In the genomic region with DNA sequence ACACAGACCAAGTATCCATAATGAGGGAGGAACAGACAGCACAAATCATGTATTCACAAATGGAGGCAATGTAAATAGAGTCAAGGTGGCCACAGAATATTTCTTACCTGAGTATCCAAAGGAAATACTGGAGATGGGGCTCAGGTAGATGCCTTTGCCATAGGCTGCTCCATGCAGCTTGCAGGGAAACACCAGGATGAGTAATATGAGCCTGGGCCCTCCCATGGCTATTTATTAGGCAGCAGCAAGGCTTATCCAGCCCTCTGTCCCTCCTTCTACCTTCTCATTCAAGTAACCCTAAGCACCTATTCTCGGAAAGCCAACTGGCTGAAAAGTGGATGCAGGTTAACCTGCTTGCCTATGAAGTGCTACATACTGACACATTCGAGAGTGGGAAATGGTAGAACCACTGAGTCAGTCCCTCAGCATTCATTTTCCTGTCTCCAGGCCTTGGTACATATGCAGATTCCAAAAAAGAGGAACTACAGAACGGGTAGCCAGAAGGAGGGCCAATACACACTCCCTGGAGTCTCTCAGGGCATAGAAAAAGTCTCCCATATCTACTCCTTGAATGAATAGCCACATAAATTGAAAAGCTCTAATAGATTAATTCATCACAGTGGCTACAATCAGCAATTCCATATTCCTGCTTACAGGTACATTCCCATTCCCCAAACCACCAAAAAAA, we compare ENCODE assay signal across 18 cellular contexts. TPM values are rescaled to one million over a fixed set of nuclear protein-coding genes. Genes with fewer than 3 reads are reported as not detected.
DNase-seq lines count a peak whose midpoint lies in the region; ATAC-seq and TF ChIP-seq lines count a peak whose summit lies in the region.
"Had no signal": no experiment of that assay in that cellular context is flagged by ENCODE, and none has a peak within 500 bp of the region (broad histone marks: within the 10 kb centered on the region; RNA-seq: fewer than 3 reads in every experiment).

No MANE protein-coding gene starts in this region.

- H3K27me3 Mint-ChIP-seq in activated CD4-positive, alpha-beta memory T cell treated with anti-CD3 and anti-CD28 coated beads for 36 hours = no peaks in the 10 kb centered on the region
- no peaks in the 10 kb centered on the region for H3K27me3 Mint-ChIP-seq in activated CD4-positive, alpha-beta memory T cell treated with anti-CD3 and anti-CD28 coated beads, Interleukin-2, amount 10 ng/mL, durations not matched to agents 7 days and 5 days
- H3K27me3 Mint-ChIP-seq in activated T-helper 17 cell treated with anti-CD3 and anti-CD28 coated beads, Interleukin-2, amount 50 U/mL, for 72 hours = no peaks in the 10 kb centered on the region
- H3K27me3 Mint-ChIP-seq: CD8-positive, alpha-beta memory T cell had no signal

- H3K36me3 ChIP-seq in left lung = peaks cover 0 to 94% of the 10 kb centered on the region in 2 donors
- H3K36me3 ChIP-seq in heart right ventricle = peaks cover 0 to 100% (median 57%) of the 10 kb centered on the region in 9 donors

- H3K4me3 ChIP-seq in left lung = no peak overlapping the region
- no peak overlapping the region for H3K4me3 ChIP-seq in heart right ventricle
- H3K4me3 ChIP-seq: GM12878, GM23338, SJSA1 had no signal

- no peaks in the 10 kb centered on the region for H3K27me3 ChIP-seq in left lung
- H3K27me3 ChIP-seq in heart right ventricle = no peaks in the 10 kb centered on the region
- H3K27me3 ChIP-seq: BE2C, SJSA1 had no signal

- H3K4me1 ChIP-seq in left lung = peaks cover 0 to 8% of the 10 kb centered on the region in 2 donors
- peaks cover 0 to 5% (median 0%) of the 10 kb centered on the region in 9 donors for H3K4me1 ChIP-seq in heart right ventricle
- H3K4me1 ChIP-seq: BE2C, SJSA1 had no signal

- no peak for ATAC-seq in activated T-helper 17 cell treated with anti-CD3 and anti-CD28 coated beads, Interleukin-2, amount 50 U/mL, for 72 hours (replicated peaks)
- ATAC-seq in left lung (peak; percentile 24), heart right ventricle (no peak)
- ATAC-seq: GM12878, GM23338 had no signal

- H3K27ac Mint-ChIP-seq in activated CD4-positive, alpha-beta memory T cell treated with anti-CD3 and anti-CD28 coated beads for 36 hours = peak overlapping the region; percentile 35
- no peak overlapping the region for H3K27ac Mint-ChIP-seq in activated CD4-positive, alpha-beta memory T cell treated with anti-CD3 and anti-CD28 coated beads, Interleukin-2, amount 10 ng/mL, durations not matched to agents 7 days and 5 days
- H3K27ac Mint-ChIP-seq in activated T-helper 17 cell treated with anti-CD3 and anti-CD28 coated beads, Interleukin-2, amount 50 U/mL, for 72 hours = peak overlapping the region; percentile 42
- H3K27ac Mint-ChIP-seq: GM23338 had no signal

- CTCF ChIA-PET in activated CD4-positive, alpha-beta memory T cell treated with anti-CD3 and anti-CD28 coated beads for 36 hours (lab: Charles Lee) = no interaction called here
- CTCF ChIA-PET in activated CD4-positive, alpha-beta memory T cell treated with anti-CD3 and anti-CD28 coated beads, Interleukin-2, amount 10 ng/mL, durations not matched to agents 7 days and 5 days (lab: Charles Lee) = no interaction called here

- H3K9me3 ChIP-seq in left lung (no peaks in the 10 kb centered on the region), heart right ventricle (no peaks in the 10 kb centered on the region)
- H3K9me3 ChIP-seq: BE2C, SJSA1 had no signal

- H3K36me3 Mint-ChIP-seq in activated CD4-positive, alpha-beta memory T cell treated with anti-CD3 and anti-CD28 coated beads for 36 hours = peaks cover 28% of the 10 kb centered on the region
- H3K36me3 Mint-ChIP-seq in activated CD4-positive, alpha-beta memory T cell treated with anti-CD3 and anti-CD28 coated beads, Interleukin-2, amount 10 ng/mL, durations not matched to agents 7 days and 5 days (ENCODE audit: low read depth) = peaks cover 55% of the 10 kb centered on the region
- peaks cover 89% of the 10 kb centered on the region for H3K36me3 Mint-ChIP-seq in activated T-helper 17 cell treated with anti-CD3 and anti-CD28 coated beads, Interleukin-2, amount 50 U/mL, for 72 hours (ENCODE audit: low read depth)

- POLR2A ChIA-PET in activated CD4-positive, alpha-beta memory T cell treated with anti-CD3 and anti-CD28 coated beads for 36 hours (lab: Charles Lee) = no interaction called here
- POLR2A ChIA-PET in activated CD4-positive, alpha-beta memory T cell treated with anti-CD3 and anti-CD28 coated beads, Interleukin-2, amount 10 ng/mL, durations not matched to agents 7 days and 5 days (lab: Charles Lee) = interaction anchor here (0.8 kb wide), 1 partner anchor 19 kb away, joined by 3 read pairs; the partner anchor contains the start of gene PKM

- intact Hi-C loops in activated CD4-positive, alpha-beta memory T cell treated with anti-CD3 and anti-CD28 coated beads for 36 hours (cut with micrococcal nuclease) = no loop called here
- intact Hi-C loops in left lung (cut with DNase I) = no loop called here
- intact Hi-C loops in heart right ventricle (cut with DNase I) = no loop called here

- peaks cover 4% of the 10 kb centered on the region for H3K4me1 Mint-ChIP-seq in activated CD4-positive, alpha-beta memory T cell treated with anti-CD3 and anti-CD28 coated beads for 36 hours (ENCODE audit: low read depth)
- H3K4me1 Mint-ChIP-seq in activated CD4-positive, alpha-beta memory T cell treated with anti-CD3 and anti-CD28 coated beads, Interleukin-2, amount 10 ng/mL, durations not matched to agents 7 days and 5 days = peaks cover 9% of the 10 kb centered on the region
- peaks cover 5% of the 10 kb centered on the region for H3K4me1 Mint-ChIP-seq in activated T-helper 17 cell treated with anti-CD3 and anti-CD28 coated beads, Interleukin-2, amount 50 U/mL, for 72 hours
- H3K4me1 Mint-ChIP-seq: CD8-positive, alpha-beta memory T cell; GM23338 had no signal

- no peak overlapping the region for H3K4me3 Mint-ChIP-seq in activated CD4-positive, alpha-beta memory T cell treated with anti-CD3 and anti-CD28 coated beads for 36 hours
- H3K4me3 Mint-ChIP-seq in activated CD4-positive, alpha-beta memory T cell treated with anti-CD3 and anti-CD28 coated beads, Interleukin-2, amount 10 ng/mL, durations not matched to agents 7 days and 5 days = no peak overlapping the region
- H3K4me3 Mint-ChIP-seq in activated T-helper 17 cell treated with anti-CD3 and anti-CD28 coated beads, Interleukin-2, amount 50 U/mL, for 72 hours = no peak overlapping the region
- H3K4me3 Mint-ChIP-seq: CD8-positive, alpha-beta memory T cell; GM23338 had no signal

- DNase-seq in activated CD4-positive, alpha-beta memory T cell treated with anti-CD3 and anti-CD28 coated beads for 36 hours = no peak
- DNase-seq in activated CD4-positive, alpha-beta memory T cell treated with anti-CD3 and anti-CD28 coated beads, Interleukin-2, amount 10 ng/mL, durations not matched to agents 7 days and 5 days = no peak
- DNase-seq in KBM-7 (peak; percentile 80), left lung (no peak), GM19238 (ENCODE audit: insufficient read length, low spot score) (no peak), heart right ventricle (no peak)
- no peak for DNase-seq in activated CD4-positive, alpha-beta T cell treated with anti-CD3 and anti-CD28 coated beads, Interleukin-2, amount 50 U/mL, for 48 hours
- DNase-seq: BE2C; CD8-positive, alpha-beta memory T cell; DMS53; EL; HCEC 1CT; NCI-H1694 treated with DMSO at 0.1 percent for 48 hours; RPMI8226 had no signal

- H3K9me3 Mint-ChIP-seq in activated CD4-positive, alpha-beta memory T cell treated with anti-CD3 and anti-CD28 coated beads for 36 hours = no peaks in the 10 kb centered on the region
- no peaks in the 10 kb centered on the region for H3K9me3 Mint-ChIP-seq in activated CD4-positive, alpha-beta memory T cell treated with anti-CD3 and anti-CD28 coated beads, Interleukin-2, amount 10 ng/mL, durations not matched to agents 7 days and 5 days
- H3K9me3 Mint-ChIP-seq in activated T-helper 17 cell treated with anti-CD3 and anti-CD28 coated beads, Interleukin-2, amount 50 U/mL, for 72 hours = no peaks in the 10 kb centered on the region
- H3K9me3 Mint-ChIP-seq: CD8-positive, alpha-beta memory T cell; GM23338 had no signal

- 88% methylated on average over 3 of the region's 3 CpGs for WGBS in heart right ventricle, 2 donors

- no peak for TF ChIP-seq CTCF in left lung (IDR thresholded peaks at IDR 0.05)
- no peak for TF ChIP-seq CTCF in heart right ventricle (IDR thresholded peaks at IDR 0.05)

- in situ Hi-C loops in KBM-7 (cut with MboI; ENCODE audit: low pct_unique_long_range_greater_than_20kb, low sequenced_read_pairs) = no loop called here

- peak overlapping the region in 1 of 2 donors; percentile 37 for H3K27ac ChIP-seq in left lung
- H3K27ac ChIP-seq in heart right ventricle = no peak overlapping the region
- H3K27ac ChIP-seq: SJSA1 had no signal

RNA-seq across cellular contexts. Expression of gene PKM, which starts 18.3 kb away (rescaled TPM):
- total RNA-seq in activated CD4-positive, alpha-beta memory T cell treated with anti-CD3 and anti-CD28 coated beads for 36 hours = 1,000 to 10,000 TPM; 2,032 to 2,053 TPM
- total RNA-seq in activated CD4-positive, alpha-beta memory T cell treated with anti-CD3 and anti-CD28 coated beads, Interleukin-2, amount 10 ng/mL, durations not matched to agents 7 days and 5 days = 1,000 to 10,000 TPM; 1,064 to 1,081 TPM
- total RNA-seq in activated T-helper 17 cell treated with anti-CD3 and anti-CD28 coated beads, Interleukin-2, amount 50 U/mL, for 72 hours = 1,000 to 10,000 TPM; 2,571 to 3,146 TPM
- total RNA-seq in left lung = 100 to 1,000 TPM; 596 to 991 TPM
- 1,000 to 10,000 TPM in 6 of 10 donors, 100 to 1,000 TPM in 4; 851 to 1,508 (median 1,153) TPM for total RNA-seq in heart right ventricle
- 100 to 1,000 TPM; 549 to 755 TPM for polyA plus RNA-seq in heart right ventricle

RNA-seq across cellular contexts. Expression of gene PARP6, which starts 23.1 kb away (rescaled TPM):
- total RNA-seq in activated CD4-positive, alpha-beta memory T cell treated with anti-CD3 and anti-CD28 coated beads for 36 hours = 10 to 100 TPM; 42.8 to 44.5 TPM
- 10 to 100 TPM; 58.8 to 65.0 TPM for total RNA-seq in activated CD4-positive, alpha-beta memory T cell treated with anti-CD3 and anti-CD28 coated beads, Interleukin-2, amount 10 ng/mL, durations not matched to agents 7 days and 5 days
- 10 to 100 TPM; 46.2 to 81.0 TPM for total RNA-seq in activated T-helper 17 cell treated with anti-CD3 and anti-CD28 coated beads, Interleukin-2, amount 50 U/mL, for 72 hours
- 10 to 100 TPM; 60.5 to 64.5 TPM for total RNA-seq in left lung
- 10 to 100 TPM; 28.2 to 53.5 (median 37.6) TPM for total RNA-seq in heart right ventricle
- 100 to 1,000 TPM in 1 of 2 donors, 10 to 100 TPM in 1; 28.5 to 113 TPM for polyA plus RNA-seq in heart right ventricle

RNA-seq across cellular contexts. Expression of gene GRAMD2A, which starts 51.7 kb away (rescaled TPM):
- total RNA-seq in activated CD4-positive, alpha-beta memory T cell treated with anti-CD3 and anti-CD28 coated beads for 36 hours = not detected
- not detected for total RNA-seq in activated CD4-positive, alpha-beta memory T cell treated with anti-CD3 and anti-CD28 coated beads, Interleukin-2, amount 10 ng/mL, durations not matched to agents 7 days and 5 days
- under 1 TPM in 1 of 2 donors, not detected in 1; 0.50 TPM for total RNA-seq in activated T-helper 17 cell treated with anti-CD3 and anti-CD28 coated beads, Interleukin-2, amount 50 U/mL, for 72 hours
- total RNA-seq in left lung = 10 to 100 TPM; 20.7 to 36.1 TPM
- under 1 TPM in 1 of 10 donors, not detected in 9; 0.20 TPM for total RNA-seq in heart right ventricle
- under 1 TPM in 1 of 2 donors, not detected in 1; 0.06 TPM for polyA plus RNA-seq in heart right ventricle
- total RNA-seq: CD8-positive, alpha-beta memory T cell; GM12878; SJSA1 had no signal
- polyA plus RNA-seq: CD8-positive, alpha-beta memory T cell had no signal

Comparison
In these comparisons a context has a peak if more than half of its experiments do, and no peak if none do; other contexts are left out.
1. RNA of gene GRAMD2A, which starts 51.7 kb away (total RNA-seq): 20.7 to 36.1 TPM in left lung; 0.50 TPM in activated T-helper 17 cell treated with anti-CD3 and anti-CD28 coated beads, Interleukin-2, amount 50 U/mL, for 72 hours, 0.20 TPM in heart right ventricle, not detected in activated CD4-positive, alpha-beta memory T cell treated with anti-CD3 and anti-CD28 coated beads, Interleukin-2, amount 10 ng/mL, durations not matched to agents 7 days and 5 days and not detected in activated CD4-positive, alpha-beta memory T cell treated with anti-CD3 and anti-CD28 coated beads for 36 hours; every median in the first group is over 10 times any median in the second.